In the genomic region with DNA sequence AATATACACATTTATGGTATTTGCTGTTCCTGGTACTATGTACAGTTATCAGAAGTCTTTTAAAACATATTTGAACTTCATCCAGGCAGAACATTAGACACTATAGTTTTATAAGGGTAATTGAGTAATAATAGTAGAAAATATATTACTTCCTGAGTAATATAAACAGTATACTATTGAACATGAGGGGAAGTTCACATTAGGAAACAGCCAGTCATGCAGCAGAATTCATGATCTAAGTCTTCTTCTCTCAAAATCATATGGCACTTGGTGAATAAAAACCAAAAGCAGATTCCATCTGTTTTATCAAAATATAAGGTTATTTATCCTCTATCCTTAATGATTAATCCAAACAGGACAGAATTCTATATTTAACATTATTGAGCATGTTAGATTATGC, we compare ENCODE assay signal across 25 cellular contexts.
DNase-seq lines count a peak whose midpoint lies in the region; ATAC-seq, FAIRE-seq and TF ChIP-seq lines count a peak whose summit lies in the region.
"Had no signal": no experiment of that assay in that cellular context is flagged by ENCODE, and none has a peak within 500 bp of the region (broad histone marks: within the 10 kb centered on the region; RNA-seq: fewer than 3 reads in every experiment).

No MANE protein-coding gene starts in this region.

- CTCF ChIA-PET in HepG2 (lab: Yijun Ruan, JAX; ENCODE audit: low intra/inter-chr PET ratio, low total read pairs): no interaction called here

- H3K4me2 ChIP-seq in HepG2 (ENCODE audit: low read depth, low read length): no peak overlapping the region

- H3K9me3 ChIP-seq in HepG2 (ENCODE audit: low read length): peaks cover 9% of the 10 kb centered on the region

- H3K4me3 ChIP-seq in fibroblast of pulmonary artery (replicated peaks; ENCODE audit: low read depth, low read length): no peak overlapping the region
- H3K4me3 ChIP-seq in HepG2 (replicated peaks in 1 of 3; ENCODE audit: insufficient read depth in 1 of 3, low read depth in 2 of 3, low read length in 3 of 3): no peak overlapping the region

- H3K4me1 Mint-ChIP-seq in osteocyte (ENCODE audit: unreplicated experiment): peaks cover 72% of the 10 kb centered on the region
- H3K4me1 Mint-ChIP-seq: activated naive CD4-positive, alpha-beta T cell treated with anti-CD3 and anti-CD28 coated beads, Interleukin-2, amount 10 ng/mL, durations not matched to agents 7 days and 5 days; stimulated activated memory B cell treated with anti-CD40 and anti-IgM and Interleukin-4, amounts not matched to agents 10 μg/mL and 1 μg/mL and 100 μg/mL, for 72 hours had no signal

- no peaks in the 10 kb centered on the region for H3K36me3 ChIP-seq in HepG2 (replicated peaks in 1 of 2; ENCODE audit: control insufficient read depth in 1 of 2, insufficient read depth in 2 of 2, low read length in 2 of 2)

- H3K9ac ChIP-seq in HepG2 (ENCODE audit: insufficient read depth, low read depth, low read length): no peak overlapping the region

- intact Hi-C loops in HepG2 (cut with micrococcal nuclease; ENCODE audit: unreplicated experiment): no loop called here

- no peaks in the 10 kb centered on the region for H3K4me1 ChIP-seq in HepG2 (ENCODE audit: insufficient read depth, low read length)

- TF ChIP-seq EP300 in HepG2 (IDR thresholded peaks at IDR 0.05; ENCODE audit: low read depth in 2 of 2, low read length in 2 of 2): no peak
- TF ChIP-seq EP300 in HepG2 (CRISPR knock-in tag; IDR thresholded peaks at IDR 0.05; ENCODE audit: borderline replicate concordance): no peak

- no TSS peak for BruUV-seq in HepG2 (replicated peaks; lab: Mats Ljungman, UMichigan)

- H3K27ac Mint-ChIP-seq in osteocyte (ENCODE audit: unreplicated experiment): peak overlapping the region; percentile 88
- H3K27ac Mint-ChIP-seq: activated naive CD4-positive, alpha-beta T cell treated with anti-CD3 and anti-CD28 coated beads, Interleukin-2, amount 10 ng/mL, durations not matched to agents 7 days and 5 days; activated T-helper 1 cell treated with anti-CD3 and anti-CD28 coated beads, Interleukin-12 subunit alpha, Interleukin-12 subunit beta, Interleukin-2, Interleukin-4 antibody, amounts not matched to agents 30 ng/mL and 10 ng/mL and 1 ng/mL, durations not matched to agents 14 hours and 24 hours and 36 hours; stimulated activated memory B cell treated with anti-CD40 and anti-IgM and Interleukin-4, amounts not matched to agents 10 μg/mL and 1 μg/mL and 100 μg/mL, for 72 hours had no signal

- DNase-seq in HCEC 1CT (peak; percentile 47), amniotic epithelial cell (ENCODE audit: low read depth) (peak; percentile 15), fibroblast of pulmonary artery (ENCODE audit: low read depth) (peak; percentile 27), osteocyte (ENCODE audit: extremely low spot score, unreplicated experiment) (no peak), HPDE6-E6E7 (ENCODE audit: extremely low spot score) (no peak), HepG2 (ENCODE audit: low spot score) (no peak)
- DNase-seq: activated CD4-positive, alpha-beta T cell treated with anti-CD3 and anti-CD28 coated beads, Interleukin-2, amount 50 U/mL, for 48 hours; activated CD8-positive, alpha-beta memory T cell treated with anti-CD3 and anti-CD28 coated beads, Interleukin-2, amount 50 U/mL, for 4 hours; activated naive CD4-positive, alpha-beta T cell treated with anti-CD3 and anti-CD28 coated beads, Interleukin-2, amount 10 ng/mL, durations not matched to agents 7 days and 5 days; C1 segment of cervical spinal cord; DMS79; head of caudate nucleus; NCI-H1048; NCI-H187; NCI-H2171 treated with DMSO at 0.1 percent for 48 hours; NCI-H526; posterior cingulate gyrus; right cardiac atrium; stimulated activated CD4-positive, alpha-beta T cell treated with anti-CD3 and anti-CD28 coated beads, Interleukin-4, amount 100 ng/mL, for 4 hours had no signal

- TF ChIP-seq RAD21 in HepG2 (CRISPR knock-in tag; IDR thresholded peaks at IDR 0.05): no peak

- in situ Hi-C loops in HepG2 (cut with HindIII; ENCODE audit: extremely low pct_ligation_motif_present, low pct_unique_long_range_greater_than_20kb): no loop called here

- POLR2A ChIA-PET in HepG2 (lab: Yijun Ruan, JAX): no interaction called here

- no peaks in the 10 kb centered on the region for H3K27me3 Mint-ChIP-seq in osteocyte (ENCODE audit: unreplicated experiment)
- H3K27me3 Mint-ChIP-seq: activated naive CD4-positive, alpha-beta T cell treated with anti-CD3 and anti-CD28 coated beads, Interleukin-2, amount 10 ng/mL, durations not matched to agents 7 days and 5 days; stimulated activated memory B cell treated with anti-CD40 and anti-IgM and Interleukin-4, amounts not matched to agents 10 μg/mL and 1 μg/mL and 100 μg/mL, for 72 hours had no signal

- H3K4me3 Mint-ChIP-seq in osteocyte (ENCODE audit: unreplicated experiment): no peak overlapping the region
- H3K4me3 Mint-ChIP-seq: activated naive CD4-positive, alpha-beta T cell treated with anti-CD3 and anti-CD28 coated beads, Interleukin-2, amount 10 ng/mL, durations not matched to agents 7 days and 5 days; activated T-helper 1 cell treated with anti-CD3 and anti-CD28 coated beads, Interleukin-12 subunit alpha, Interleukin-12 subunit beta, Interleukin-2, Interleukin-4 antibody, amounts not matched to agents 30 ng/mL and 10 ng/mL and 1 ng/mL, durations not matched to agents 14 hours and 24 hours and 36 hours; stimulated activated memory B cell treated with anti-CD40 and anti-IgM and Interleukin-4, amounts not matched to agents 10 μg/mL and 1 μg/mL and 100 μg/mL, for 72 hours had no signal

- H3K79me2 ChIP-seq in HepG2 (ENCODE audit: insufficient read depth, low read length): no peaks in the 10 kb centered on the region

- H3K36me3 Mint-ChIP-seq in osteocyte (ENCODE audit: unreplicated experiment): peaks cover 8% of the 10 kb centered on the region
- H3K36me3 Mint-ChIP-seq: activated naive CD4-positive, alpha-beta T cell treated with anti-CD3 and anti-CD28 coated beads, Interleukin-2, amount 10 ng/mL, durations not matched to agents 7 days and 5 days; stimulated activated memory B cell treated with anti-CD40 and anti-IgM and Interleukin-4, amounts not matched to agents 10 μg/mL and 1 μg/mL and 100 μg/mL, for 72 hours had no signal

- ATAC-seq in HG03045 (IDR thresholded peaks at IDR 0.05; ENCODE audit: unreplicated experiment) (no peak), HepG2 (no peak)
- no peak for ATAC-seq in activated CD4-positive, CD25-positive, alpha-beta regulatory T cell treated with anti-CD3 and anti-CD28 coated beads, Interleukin-2, amount 50 U/mL, for 24 hours
- ATAC-seq: right cardiac atrium; stimulated activated memory B cell treated with anti-CD40 and anti-IgM and Interleukin-4, amounts not matched to agents 10 μg/mL and 1 μg/mL and 100 μg/mL, for 72 hours had no signal

- H2AFZ ChIP-seq in HepG2 (ENCODE audit: low read length): no peak overlapping the region

- no peaks in the 10 kb centered on the region for H4K20me1 ChIP-seq in HepG2 (ENCODE audit: insufficient read depth, low read length)

- no peak for TF ChIP-seq POLR2A in HepG2 (IDR thresholded peaks at IDR 0.05; ENCODE audit: insufficient read depth in 1 of 2, low read depth in 2 of 2, low read length in 2 of 2)

- H3K9me3 Mint-ChIP-seq in osteocyte (ENCODE audit: unreplicated experiment): peaks cover 14% of the 10 kb centered on the region
- H3K9me3 Mint-ChIP-seq: activated naive CD4-positive, alpha-beta T cell treated with anti-CD3 and anti-CD28 coated beads, Interleukin-2, amount 10 ng/mL, durations not matched to agents 7 days and 5 days; activated T-helper 1 cell treated with anti-CD3 and anti-CD28 coated beads, Interleukin-12 subunit alpha, Interleukin-12 subunit beta, Interleukin-2, Interleukin-4 antibody, amounts not matched to agents 30 ng/mL and 10 ng/mL and 1 ng/mL, durations not matched to agents 14 hours and 24 hours and 36 hours; stimulated activated memory B cell treated with anti-CD40 and anti-IgM and Interleukin-4, amounts not matched to agents 10 μg/mL and 1 μg/mL and 100 μg/mL, for 72 hours had no signal

- no peak for TF ChIP-seq CTCF in fibroblast of pulmonary artery (IDR thresholded peaks at IDR 0.05; ENCODE audit: low read length, missing control alignments)
- no peak for TF ChIP-seq CTCF in osteocyte (IDR thresholded peaks at IDR 0.05)
- no peak for TF ChIP-seq CTCF in HepG2 (CRISPR knock-in tag; IDR thresholded peaks at IDR 0.05)

- H3K27me3 ChIP-seq in HepG2 (ENCODE audit: control insufficient read depth in 1 of 2, insufficient read depth in 2 of 2, low read length in 2 of 2): no peaks in the 10 kb centered on the region

- no peak overlapping the region for H3K27ac ChIP-seq in HepG2 (ENCODE audit: extremely low read length, insufficient read depth, low read length)
- H3K27ac ChIP-seq: HL-60 had no signal

- no peak for FAIRE-seq in HepG2 (lab: Jason Lieb, UNC)
- FAIRE-seq: endometrium had no signal

TF ChIP-seq in HepG2, 621 proteins besides CTCF, POLR2A, EP300 and RAD21 (continues in another document):
- TF ChIP-seq, protein P1, sequence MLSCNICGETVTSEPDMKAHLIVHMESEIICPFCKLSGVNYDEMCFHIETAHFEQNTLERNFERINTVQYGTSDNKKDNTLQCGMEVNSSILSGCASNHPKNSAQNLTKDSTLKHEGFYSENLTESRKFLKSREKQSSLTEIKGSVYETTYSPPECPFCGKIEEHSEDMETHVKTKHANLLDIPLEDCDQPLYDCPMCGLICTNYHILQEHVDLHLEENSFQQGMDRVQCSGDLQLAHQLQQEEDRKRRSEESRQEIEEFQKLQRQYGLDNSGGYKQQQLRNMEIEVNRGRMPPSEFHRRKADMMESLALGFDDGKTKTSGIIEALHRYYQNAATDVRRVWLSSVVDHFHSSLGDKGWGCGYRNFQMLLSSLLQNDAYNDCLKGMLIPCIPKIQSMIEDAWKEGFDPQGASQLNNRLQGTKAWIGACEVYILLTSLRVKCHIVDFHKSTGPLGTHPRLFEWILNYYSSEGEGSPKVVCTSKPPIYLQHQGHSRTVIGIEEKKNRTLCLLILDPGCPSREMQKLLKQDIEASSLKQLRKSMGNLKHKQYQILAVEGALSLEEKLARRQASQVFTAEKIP (CRISPR knock-in tag; IDR thresholded peaks at IDR 0.05; ENCODE audit: borderline replicate concordance): no peak
- no peak for TF ChIP-seq ARNTL (CRISPR knock-in tag; IDR thresholded peaks at IDR 0.05)
- TF ChIP-seq, protein P2, sequence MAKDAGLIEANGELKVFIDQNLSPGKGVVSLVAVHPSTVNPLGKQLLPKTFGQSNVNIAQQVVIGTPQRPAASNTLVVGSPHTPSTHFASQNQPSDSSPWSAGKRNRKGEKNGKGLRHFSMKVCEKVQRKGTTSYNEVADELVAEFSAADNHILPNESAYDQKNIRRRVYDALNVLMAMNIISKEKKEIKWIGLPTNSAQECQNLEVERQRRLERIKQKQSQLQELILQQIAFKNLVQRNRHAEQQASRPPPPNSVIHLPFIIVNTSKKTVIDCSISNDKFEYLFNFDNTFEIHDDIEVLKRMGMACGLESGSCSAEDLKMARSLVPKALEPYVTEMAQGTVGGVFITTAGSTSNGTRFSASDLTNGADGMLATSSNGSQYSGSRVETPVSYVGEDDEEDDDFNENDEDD (CRISPR knock-in tag; IDR thresholded peaks at IDR 0.05; ENCODE audit: borderline replicate concordance): no peak

Comparison
In these comparisons a context has a peak if more than half of its experiments do, and no peak if none do; other contexts are left out.
1. DNase-seq: peak in HCEC 1CT (single experiment), amniotic epithelial cell (single experiment) and fibroblast of pulmonary artery (single experiment); none in osteocyte (single experiment), HPDE6-E6E7 (single experiment) and HepG2 (single experiment).